14 cellular contexts compared by ENCODE assay signal in genomic region chrX:7264399-7264798, GRCh38.
DNase-seq lines count a peak whose midpoint lies in the region; ATAC-seq and TF ChIP-seq lines count a peak whose summit lies in the region.
"Had no signal": no experiment of that assay in that cellular context is flagged by ENCODE, and none has a peak within 500 bp of the region (broad histone marks: within the 10 kb centered on the region; RNA-seq: fewer than 3 reads in every experiment).

No MANE protein-coding gene starts in this region.

- no peak overlapping the region for H3K27ac Mint-ChIP-seq in endodermal cell
- H3K27ac Mint-ChIP-seq in progenitor cell of endocrine pancreas = no peak overlapping the region
- H3K27ac Mint-ChIP-seq: activated naive CD8-positive, alpha-beta T cell had no signal

- whole genome bisulfite sequencing in endodermal cell (ENCODE audit: insufficient coverage in 1 of 2, insufficient read length in 1 of 2), 2 experiments = 91% methylated on average over 2 of the region's 2 CpGs; no CpG with 5 or more reads in 1 of the 2 experiments

- no peak overlapping the region for H3K9ac ChIP-seq in endodermal cell (ENCODE audit: extremely low read depth, low read length, poor library complexity, severe bottlenecking)

- TF ChIP-seq CTCF in GM13976 (IDR thresholded peaks at IDR 0.05; ENCODE audit: borderline replicate concordance, control extremely low read depth, extremely low read depth, insufficient read depth, missing control alignments) (no peak), endodermal cell (conservative IDR thresholded peaks at IDR 0.05) (no peak), progenitor cell of endocrine pancreas (IDR thresholded peaks at IDR 0.05; ENCODE audit: unreplicated experiment) (no peak)

- H3K9me3 Mint-ChIP-seq in endodermal cell (peaks cover 2% of the 10 kb centered on the region), progenitor cell of endocrine pancreas (ENCODE audit: low read depth) (no peaks in the 10 kb centered on the region)

- H3K27ac ChIP-seq in endodermal cell (ENCODE audit: low read depth, low read length) = no peak overlapping the region
- H3K27ac ChIP-seq: right atrium auricular region had no signal

- H3K4me3 Mint-ChIP-seq in endodermal cell (no peak overlapping the region), progenitor cell of endocrine pancreas (ENCODE audit: low read depth) (no peak overlapping the region)
- H3K4me3 Mint-ChIP-seq: activated naive CD8-positive, alpha-beta T cell had no signal

- no peaks in the 10 kb centered on the region for H3K4me1 ChIP-seq in endodermal cell (ENCODE audit: control insufficient read depth, insufficient read depth, low read length)
- H3K4me1 ChIP-seq: right atrium auricular region had no signal

- in situ Hi-C loops in GM13976 (cut with MboI; ENCODE audit: low sequenced_read_pairs, unreplicated experiment) = no loop called here

- H3K36me3 ChIP-seq in endodermal cell (ENCODE audit: control insufficient read depth, insufficient read depth, low read length) = no peaks in the 10 kb centered on the region
- H3K36me3 ChIP-seq: right atrium auricular region had no signal

- peak; percentile 17 for DNase-seq in GM13976 (ENCODE audit: low spot score)
- DNase-seq in endodermal cell = no peak
- DNase-seq in activated CD8-positive, alpha-beta memory T cell treated with anti-CD3 and anti-CD28 coated beads for 24 hours = no peak
- DNase-seq in NK-92 (lab: John Stamatoyannopoulos, UW; ENCODE audit: unreplicated experiment) = no peak
- no peak for DNase-seq in progenitor cell of endocrine pancreas (ENCODE audit: low spot score, unreplicated experiment)
- DNase-seq: glutamatergic neuron; SHP77 treated with DMSO at 0.1 percent for 48 hours; stimulated activated CD4-positive, alpha-beta T cell treated with anti-CD3 and anti-CD28 coated beads, Interleukin-4, amount 100 ng/mL, for 1 hour; stimulated activated naive CD4-positive, alpha-beta T cell treated with Interleukin-2 at 50 U/mL for 16 hours had no signal

- no peak overlapping the region for H3K4me3 ChIP-seq in endodermal cell (ENCODE audit: low read length)
- H3K4me3 ChIP-seq: right atrium auricular region had no signal

- no peaks in the 10 kb centered on the region for H3K27me3 Mint-ChIP-seq in endodermal cell (ENCODE audit: insufficient read depth)
- no peaks in the 10 kb centered on the region for H3K27me3 Mint-ChIP-seq in progenitor cell of endocrine pancreas
- H3K27me3 Mint-ChIP-seq: activated naive CD8-positive, alpha-beta T cell had no signal

- H3K36me3 Mint-ChIP-seq in endodermal cell (ENCODE audit: low read depth) (peaks cover 6% of the 10 kb centered on the region), progenitor cell of endocrine pancreas (ENCODE audit: insufficient read depth) (peaks cover 8% of the 10 kb centered on the region)

- no peaks in the 10 kb centered on the region for H3K27me3 ChIP-seq in endodermal cell (ENCODE audit: control insufficient read depth, insufficient read depth, low read length, poor library complexity, severe bottlenecking)
- H3K27me3 ChIP-seq: right atrium auricular region had no signal

- H3K9me3 ChIP-seq in endodermal cell (ENCODE audit: control insufficient read depth, low read length) = no peaks in the 10 kb centered on the region
- H3K9me3 ChIP-seq: right atrium auricular region had no signal

- ATAC-seq in GM19351 (IDR thresholded peaks at IDR 0.05; ENCODE audit: unreplicated experiment) (peak; percentile 50), HG02623 (IDR thresholded peaks at IDR 0.05; ENCODE audit: unreplicated experiment) (peak; percentile 64), HG03442 (IDR thresholded peaks at IDR 0.05; ENCODE audit: unreplicated experiment) (peak; percentile 51)

- H3K4me1 Mint-ChIP-seq in endodermal cell (peaks cover 6% of the 10 kb centered on the region), progenitor cell of endocrine pancreas (ENCODE audit: low read depth) (peaks cover 10% of the 10 kb centered on the region)
